Comparison of ENCODE assay signal across 12 cellular contexts in the genomic region with DNA sequence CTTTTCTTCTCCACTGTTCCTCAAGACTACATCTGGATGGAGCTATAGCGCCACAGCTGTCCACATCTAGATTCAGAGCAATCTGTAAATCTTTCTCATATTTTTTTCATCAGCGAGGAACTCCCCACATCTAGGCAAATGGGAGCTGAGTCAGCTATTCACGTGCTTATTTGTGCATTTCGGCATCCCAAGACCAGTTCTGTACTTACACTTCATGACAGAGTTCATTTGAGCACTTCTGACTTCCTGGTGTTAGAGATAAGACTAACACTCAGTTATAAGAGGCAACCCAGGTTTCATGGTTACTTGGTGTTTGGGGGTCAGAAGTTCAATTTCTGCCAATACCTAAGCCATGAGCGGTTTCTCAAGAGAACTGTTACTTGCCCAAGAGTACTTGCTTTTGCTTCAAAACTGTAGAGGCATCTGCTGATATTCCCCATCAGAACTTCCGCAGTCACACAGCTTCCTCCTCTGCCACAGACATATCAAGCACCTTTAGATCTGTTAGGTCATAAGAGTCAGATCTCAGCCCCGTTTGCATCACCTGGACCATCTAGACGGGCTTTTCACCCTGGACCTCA.
"Had no signal": no experiment of that assay in that cellular context is flagged by ENCODE, and none has a peak within 500 bp of the region (broad histone marks: within the 10 kb centered on the region; RNA-seq: fewer than 3 reads in every experiment).

No MANE protein-coding gene starts in this region.

- H3K9me3 Mint-ChIP-seq: activated naive CD4-positive, alpha-beta T cell treated with anti-CD3 and anti-CD28 coated beads, Interleukin-2, amount 10 ng/mL, durations not matched to agents 7 days and 5 days; activated T-helper 2 cell treated with anti-CD3 and anti-CD28 coated beads, Interferon-gamma antibody, Interleukin-2, Interleukin-4, amounts not matched to agents 10 μg/mL and 5 μg/mL and 100 μg/mL, durations not matched to agents 14 hours and 24 hours and 36 hours had no signal

- H3K4me1 Mint-ChIP-seq: activated naive CD4-positive, alpha-beta T cell treated with anti-CD3 and anti-CD28 coated beads, Interleukin-2, amount 10 ng/mL, durations not matched to agents 7 days and 5 days; stimulated activated naive CD8-positive, alpha-beta T cell treated with anti-CD3 and anti-CD28 coated beads, Interleukin-15, amount 100 ng/mL, for 72 hours had no signal

- H3K9me3 ChIP-seq: pancreas, thoracic aorta, uterus had no signal

- ATAC-seq: activated CD4-positive, CD25-positive, alpha-beta regulatory T cell treated with anti-CD3 and anti-CD28 coated beads, Interleukin-2, amount 50 U/mL, for 24 hours; left lobe of liver; pancreas; stimulated activated naive CD8-positive, alpha-beta T cell treated with anti-CD3 and anti-CD28 coated beads, Interleukin-15, amount 100 ng/mL, for 72 hours had no signal

- DNase-seq: activated naive CD4-positive, alpha-beta T cell treated with anti-CD3 and anti-CD28 coated beads, Interleukin-2, amount 10 ng/mL, durations not matched to agents 7 days and 5 days; central memory CD4-positive, alpha-beta T cell; effector memory CD4-positive, alpha-beta T cell; pancreas; stimulated activated CD4-positive, alpha-beta T cell treated with anti-CD3 and anti-CD28 coated beads, Interleukin-15, amount 100 ng/mL, for 24 hours; stimulated activated CD4-positive, alpha-beta T cell treated with anti-CD3 and anti-CD28 coated beads, Interleukin-4, amount 100 ng/mL, for 24 hours; stimulated activated naive CD8-positive, alpha-beta T cell treated with anti-CD3 and anti-CD28 coated beads, Interleukin-15, amount 100 ng/mL, for 72 hours; uterus had no signal

- H3K4me3 ChIP-seq: pancreas, thoracic aorta, uterus had no signal

- H3K36me3 ChIP-seq: pancreas, thoracic aorta, uterus had no signal

- H3K36me3 Mint-ChIP-seq: activated naive CD4-positive, alpha-beta T cell treated with anti-CD3 and anti-CD28 coated beads, Interleukin-2, amount 10 ng/mL, durations not matched to agents 7 days and 5 days had no signal

- H3K4me3 Mint-ChIP-seq: activated naive CD4-positive, alpha-beta T cell treated with anti-CD3 and anti-CD28 coated beads, Interleukin-2, amount 10 ng/mL, durations not matched to agents 7 days and 5 days; stimulated activated naive CD8-positive, alpha-beta T cell treated with anti-CD3 and anti-CD28 coated beads, Interleukin-15, amount 100 ng/mL, for 72 hours had no signal

- H3K27ac ChIP-seq: pancreas, thoracic aorta, uterus had no signal

- H3K27me3 Mint-ChIP-seq: activated naive CD4-positive, alpha-beta T cell treated with anti-CD3 and anti-CD28 coated beads, Interleukin-2, amount 10 ng/mL, durations not matched to agents 7 days and 5 days; stimulated activated naive CD8-positive, alpha-beta T cell treated with anti-CD3 and anti-CD28 coated beads, Interleukin-15, amount 100 ng/mL, for 72 hours had no signal

- H3K27ac Mint-ChIP-seq: activated naive CD4-positive, alpha-beta T cell treated with anti-CD3 and anti-CD28 coated beads, Interleukin-2, amount 10 ng/mL, durations not matched to agents 7 days and 5 days; activated T-helper 2 cell treated with anti-CD3 and anti-CD28 coated beads, Interferon-gamma antibody, Interleukin-2, Interleukin-4, amounts not matched to agents 10 μg/mL and 5 μg/mL and 100 μg/mL, durations not matched to agents 14 hours and 24 hours and 36 hours; stimulated activated naive CD8-positive, alpha-beta T cell treated with anti-CD3 and anti-CD28 coated beads, Interleukin-15, amount 100 ng/mL, for 72 hours had no signal

- H3K4me1 ChIP-seq: pancreas, uterus had no signal

- H3K27me3 ChIP-seq: pancreas, uterus had no signal
